In genomic region chr1:151461694-151462093, GRCh38 we compare ENCODE assay signal across 25 cellular contexts. TPM values are rescaled to one million over a fixed set of nuclear protein-coding genes. Genes with fewer than 3 reads are reported as not detected.
A peak's percentile ranks its signal among the peaks of the same experiment; 100 is the strongest.
DNase-seq lines count a peak whose midpoint lies in the region; ATAC-seq, FAIRE-seq and TF ChIP-seq lines count a peak whose summit lies in the region.
"Had no signal": no experiment of that assay in that cellular context is flagged by ENCODE, and none has a peak within 500 bp of the region (broad histone marks: within the 10 kb centered on the region; RNA-seq: fewer than 3 reads in every experiment).

No MANE protein-coding gene starts in this region.

- dilution Hi-C loops in IMR-90 (cut with HindIII; ENCODE audit: low sequenced_read_pairs, unreplicated experiment): no loop called here

- no TSS peak for BruUV-seq in IMR-90 (replicated peaks; lab: Mats Ljungman, UMichigan)

- H3K9me3 Mint-ChIP-seq in CD4-positive, alpha-beta T cell: no peaks in the 10 kb centered on the region
- no peaks in the 10 kb centered on the region for H3K9me3 Mint-ChIP-seq in astrocyte (ENCODE audit: unreplicated experiment)
- H3K9me3 Mint-ChIP-seq: IgD-negative memory B cell had no signal

- peaks cover 42% of the 10 kb centered on the region for H3K27me3 Mint-ChIP-seq in CD4-positive, alpha-beta T cell
- peaks cover 10% of the 10 kb centered on the region for H3K27me3 Mint-ChIP-seq in astrocyte (ENCODE audit: low read depth, unreplicated experiment)

- POLR2A ChIA-PET in CD4-positive, alpha-beta T cell (lab: Charles Lee): no interaction called here
- POLR2A ChIA-PET in IMR-90 (lab: Charles Lee; ENCODE audit: unreplicated experiment): no interaction called here

- H2BK20ac ChIP-seq in IMR-90 (ENCODE audit: low read depth, low read length): no peak overlapping the region

- H2BK120ac ChIP-seq in IMR-90 (ENCODE audit: low read depth, low read length): no peak overlapping the region

- intact Hi-C loops in CD4-positive, alpha-beta T cell (cut with DNase I, micrococcal nuclease): loop anchor here in 1 of 2 experiments (2.0 to 10.0 kb wide), 3 partner anchors 43 to 533 kb away; partner anchors contain the start of genes S100A10 and TUFT1
- intact Hi-C loops in IMR-90 (cut with micrococcal nuclease): no loop called here

- H3K14ac ChIP-seq in IMR-90 (replicated peaks; ENCODE audit: low read depth, low read length): no peak overlapping the region

- no peak overlapping the region for H4K5ac ChIP-seq in IMR-90 (ENCODE audit: low read depth, low read length)

- H2AK5ac ChIP-seq in IMR-90 (ENCODE audit: low read depth, low read length): no peak overlapping the region

- peaks cover 18% of the 10 kb centered on the region for H3K36me3 Mint-ChIP-seq in CD4-positive, alpha-beta T cell (ENCODE audit: low read depth)
- no peaks in the 10 kb centered on the region for H3K36me3 Mint-ChIP-seq in astrocyte (ENCODE audit: low read depth, unreplicated experiment)

- H3K4me1 ChIP-seq in IMR-90 (ENCODE audit: control insufficient read depth, insufficient read depth, low read length): peaks cover 5% of the 10 kb centered on the region
- peaks cover 4% of the 10 kb centered on the region for H3K4me1 ChIP-seq in astrocyte (ENCODE audit: insufficient read depth, low read length)

- H3K4ac ChIP-seq in IMR-90 (ENCODE audit: low read depth, low read length): no peak overlapping the region

- H2BK5ac ChIP-seq in IMR-90 (ENCODE audit: low read depth, low read length, poor library complexity, severe bottlenecking): no peak overlapping the region

- H3K9me3 ChIP-seq in CD4-positive, alpha-beta T cell (ENCODE audit: control insufficient read depth, low read length): no peaks in the 10 kb centered on the region
- H3K9me3 ChIP-seq in IMR-90 (ENCODE audit: control insufficient read depth, insufficient read depth, low read length) (no peaks in the 10 kb centered on the region), astrocyte (ENCODE audit: insufficient read depth, low read depth, low read length) (no peaks in the 10 kb centered on the region)
- H3K9me3 ChIP-seq: MG63 had no signal

- H4K20me1 ChIP-seq in IMR-90 (ENCODE audit: insufficient read depth, low read length) (peaks cover 13% of the 10 kb centered on the region; the same call in 1 of the 2 replicates), astrocyte (ENCODE audit: insufficient read depth, low read length) (peaks cover 5% of the 10 kb centered on the region)

- H3K79me2 ChIP-seq in astrocyte (ENCODE audit: insufficient read depth, low read length): peaks cover 19% of the 10 kb centered on the region

- no peak overlapping the region for H4K91ac ChIP-seq in IMR-90 (ENCODE audit: insufficient read depth, low read depth, low read length)

- no peak for TF ChIP-seq RAD21 in IMR-90 (IDR thresholded peaks at IDR 0.05; ENCODE audit: low read length)

- peaks cover 23% of the 10 kb centered on the region for H3K4me1 Mint-ChIP-seq in CD4-positive, alpha-beta T cell (ENCODE audit: low read depth)
- peaks cover 12% of the 10 kb centered on the region for H3K4me1 Mint-ChIP-seq in astrocyte (ENCODE audit: low read depth, unreplicated experiment)

- CTCF ChIA-PET in CD4-positive, alpha-beta T cell (lab: Charles Lee): no interaction called here
- CTCF ChIA-PET in IMR-90 (lab: Yijun Ruan, JAX): interaction anchor here (0.6 kb wide), 1 partner anchor 297 kb away, joined by 3 read pairs; no protein-coding TSS in a partner anchor

- peak overlapping the region; percentile 22 for H3K27ac Mint-ChIP-seq in CD4-positive, alpha-beta T cell
- peak overlapping the region; percentile 1 for H3K27ac Mint-ChIP-seq in astrocyte (ENCODE audit: unreplicated experiment)

- H2AFZ ChIP-seq in IMR-90 (replicated peaks; ENCODE audit: low read length, poor library complexity): peak overlapping the region; percentile 45
- no peak overlapping the region for H2AFZ ChIP-seq in astrocyte (ENCODE audit: low read depth, low read length)

- H3K4me3 Mint-ChIP-seq in CD4-positive, alpha-beta T cell: peak overlapping the region; percentile 3
- H3K4me3 Mint-ChIP-seq in astrocyte (ENCODE audit: unreplicated experiment): no peak overlapping the region

- no peak overlapping the region for H3K56ac ChIP-seq in IMR-90 (ENCODE audit: extremely low read depth, insufficient read depth, low read length)

- H3K79me1 ChIP-seq in IMR-90 (ENCODE audit: low read depth in 1 of 2, low read length in 2 of 2): peaks cover 7 to 13% of the 10 kb centered on the region in 2 experiments; a peak in 3 of 4 replicates

- H3K18ac ChIP-seq in IMR-90 (ENCODE audit: low read depth, low read length): no peak overlapping the region

- no peak overlapping the region for H3K23ac ChIP-seq in IMR-90 (ENCODE audit: low read depth, low read length)

- no peak for TF ChIP-seq POLR2A in IMR-90 (IDR thresholded peaks at IDR 0.05; ENCODE audit: low read depth, low read length)
- no peak for TF ChIP-seq POLR2A in NB4 (IDR thresholded peaks at IDR 0.05; ENCODE audit: extremely low read depth, insufficient read length)

- H3K4me2 ChIP-seq in IMR-90 (ENCODE audit: low read depth, low read length) (no peak overlapping the region), astrocyte (ENCODE audit: low read length) (no peak overlapping the region)

- no peak for FAIRE-seq in astrocyte (lab: Jason Lieb, UNC)
- no peak for FAIRE-seq in D721Med (lab: Jason Lieb, UNC)
- FAIRE-seq in frontal cortex (lab: Jason Lieb, UNC): no peak
- FAIRE-seq: GM12891, HTR-8/SVneo, RCC 7860 had no signal

- no peak for TF ChIP-seq CTCF in CD4-positive, alpha-beta T cell (IDR thresholded peaks at IDR 0.05)
- TF ChIP-seq CTCF in IMR-90 (conservative IDR thresholded peaks at IDR 0.05; ENCODE audit: low read depth, low read length): no peak
- TF ChIP-seq CTCF in NB4 (IDR thresholded peaks at IDR 0.05; ENCODE audit: low read depth, low read length): no peak
- no peak for TF ChIP-seq CTCF in astrocyte (IDR thresholded peaks at IDR 0.05; ENCODE audit: insufficient read depth, low read depth, low read length)
- TF ChIP-seq CTCF in D721Med (IDR thresholded peaks at IDR 0.05; ENCODE audit: insufficient read depth, missing control alignments): no peak
- no peak for TF ChIP-seq CTCF in GM10266 (IDR thresholded peaks at IDR 0.05; ENCODE audit: control insufficient read depth, insufficient read depth, low read depth, missing control alignments)

- H4K8ac ChIP-seq in IMR-90 (ENCODE audit: low read depth in 2 of 2, low read length in 2 of 2): no peak overlapping the region

- in situ Hi-C loops in IMR-90 (cut with MboI; ENCODE audit: low sequenced_read_pairs): no loop called here

- no CpG with 5 or more reads among the region's 5 CpGs for WGBS in IMR-90 (ENCODE audit: extremely low coverage in 2 of 2, insufficient read length in 1 of 2), 2 experiments

- H3K4me3 ChIP-seq in IMR-90 (ENCODE audit: insufficient read depth, low read depth, low read length) (no peak overlapping the region), NB4 (ENCODE audit: low read depth, low read length) (no peak overlapping the region), astrocyte (ENCODE audit: insufficient read depth, low read depth, low read length) (no peak overlapping the region)
- H3K4me3 ChIP-seq: MG63 had no signal

- H3K27me3 ChIP-seq in CD4-positive, alpha-beta T cell (ENCODE audit: control insufficient read depth, insufficient read depth, low read length): peaks cover 4% of the 10 kb centered on the region
- peaks cover 9% of the 10 kb centered on the region for H3K27me3 ChIP-seq in IMR-90 (ENCODE audit: control insufficient read depth, insufficient read depth, low read length)
- H3K27me3 ChIP-seq in astrocyte (ENCODE audit: insufficient read depth, low read length): peaks cover 11% of the 10 kb centered on the region

- H2BK15ac ChIP-seq in IMR-90 (ENCODE audit: low read depth, low read length): no peak overlapping the region

- H3K9me1 ChIP-seq in IMR-90 (ENCODE audit: insufficient read depth, low read length): peaks cover 8% of the 10 kb centered on the region; the same call in 1 of the 2 replicates

- no peak overlapping the region for H2AK9ac ChIP-seq in IMR-90 (replicated peaks; ENCODE audit: low read depth, low read length, poor library complexity)

- H3K27ac ChIP-seq in CD4-positive, alpha-beta T cell (ENCODE audit: low read depth, low read length): no peak overlapping the region
- H3K27ac ChIP-seq in IMR-90 (ENCODE audit: insufficient read depth, low read length) (no peak overlapping the region), astrocyte (ENCODE audit: low read depth, low read length) (no peak overlapping the region)

- no peak for ATAC-seq in CD4-positive, alpha-beta T cell (ENCODE audit: poor library complexity)
- ATAC-seq in IMR-90 (ENCODE audit: low read depth): no peak

- H3K36me3 ChIP-seq in IMR-90 (ENCODE audit: control insufficient read depth, insufficient read depth, low read length): no peaks in the 10 kb centered on the region
- no peaks in the 10 kb centered on the region for H3K36me3 ChIP-seq in astrocyte (ENCODE audit: insufficient read depth, low read length)
- H3K36me3 ChIP-seq: MG63 had no signal

- H3K9ac ChIP-seq in IMR-90 (ENCODE audit: low read depth, low read length): no peak overlapping the region
- no peak overlapping the region for H3K9ac ChIP-seq in astrocyte (ENCODE audit: low read length)

- DNase-seq in CD4-positive, alpha-beta T cell: no peak
- no peak for DNase-seq in IMR-90
- DNase-seq in NB4 (ENCODE audit: low read depth): peak; percentile 12
- DNase-seq in astrocyte (ENCODE audit: low read depth): no peak
- no peak for DNase-seq in D721Med (ENCODE audit: insufficient read length, low spot score)
- no peak for DNase-seq in frontal cortex (ENCODE audit: low spot score in 2 of 2)
- no peak for DNase-seq in NK-92 treated with Interleukin-12 subunit alpha and Interleukin-12 subunit beta, amount 100 ng/mL, for 24 hours (lab: John Stamatoyannopoulos, UW)
- no peak for DNase-seq in GM10266 (ENCODE audit: extremely low spot score)
- DNase-seq: AML-193, C1 segment of cervical spinal cord, DMS53, H7, MG63, NCI-H1694, NCI-H2081, NCI-H2171, NCI-H345, NCI-H524, NCI-H774, Right ventricle myocardium superior, T-helper 2 cell had no signal

TF ChIP-seq in IMR-90, 13 proteins besides CTCF, POLR2A, EP300 and RAD21 (continues in another document):
- TF ChIP-seq SMC3 (IDR thresholded peaks at IDR 0.05; ENCODE audit: low read depth, low read length) (no peak), BHLHE40 (IDR thresholded peaks at IDR 0.05; ENCODE audit: low read depth, low read length) (no peak), FOS (IDR thresholded peaks at IDR 0.05; ENCODE audit: low read depth, low read length) (no peak)

RNA-seq across cellular contexts. Expression of gene POGZ, which starts 2.4 kb away (rescaled TPM):
- 10 to 100 TPM; 97.8 to 99.4 TPM for total RNA-seq in CD4-positive, alpha-beta T cell
- total RNA-seq in IMR-90 (2012; rRNA removed) (15.0 and 20.8 TPM in 2 replicates), astrocyte (58.8 and 63.9 TPM in 2 replicates), frontal cortex (33.4 TPM)
- 27.4 and 33.5 TPM in 2 replicates for polyA plus RNA-seq in IMR-90 (2012; rRNA removed)
- polyA plus RNA-seq in IMR-90 (2012; cell fraction: cytosol; rRNA removed): 7.6 and 11.1 TPM in 2 replicates
- polyA plus RNA-seq in IMR-90 (2012; cell fraction: nucleus; rRNA removed; ENCODE audit: low replicate concordance): 108 and 190 TPM in 2 replicates

RNA-seq across cellular contexts. Expression of gene CGN, which starts 49.5 kb away (rescaled TPM):
- total RNA-seq in CD4-positive, alpha-beta T cell: under 1 TPM; 0.08 to 0.28 TPM
- total RNA-seq in IMR-90 (2012; rRNA removed) (0.28 and 0.36 TPM in 2 replicates), astrocyte (8.8 and 8.9 TPM in 2 replicates), frontal cortex (2.0 TPM)
- polyA plus RNA-seq in IMR-90 (2012; rRNA removed): 0.34 and 0.36 TPM in 2 replicates
- polyA plus RNA-seq in IMR-90 (2012; cell fraction: cytosol; rRNA removed): 0.10 and 0.20 TPM in 2 replicates
- 0.84 and 1.3 TPM in 2 replicates for polyA plus RNA-seq in IMR-90 (2012; cell fraction: nucleus; rRNA removed; ENCODE audit: low replicate concordance)
- polyA plus RNA-seq: IgD-negative memory B cell had no signal
